26 cellular contexts compared by ENCODE assay signal in the genomic region with DNA sequence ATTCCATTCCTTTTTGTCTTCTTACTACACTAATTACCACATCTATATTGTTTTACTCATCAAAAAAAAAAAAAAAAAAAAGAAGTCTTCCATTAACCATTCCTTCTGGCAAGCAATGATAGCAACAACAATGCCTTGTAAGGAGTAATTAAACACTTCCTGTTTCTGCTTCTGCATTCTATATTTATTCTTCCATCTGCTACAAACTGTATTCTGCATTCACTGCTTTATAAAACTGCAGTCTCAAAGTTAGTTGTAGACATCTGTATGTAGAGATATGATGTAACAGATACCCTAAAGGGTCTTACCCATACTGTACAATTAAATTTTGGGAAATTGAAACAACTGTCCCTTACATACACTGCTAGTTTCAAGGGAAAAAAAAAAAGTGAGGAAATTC. TPM values are rescaled to one million over a fixed set of nuclear protein-coding genes. Genes with fewer than 3 reads are reported as not detected.
DNase-seq lines count a peak whose midpoint lies in the region; ATAC-seq and TF ChIP-seq lines count a peak whose summit lies in the region.
"Had no signal": no experiment of that assay in that cellular context is flagged by ENCODE, and none has a peak within 500 bp of the region (broad histone marks: within the 10 kb centered on the region; RNA-seq: fewer than 3 reads in every experiment).

No MANE protein-coding gene starts in this region.

- H3K36me3 ChIP-seq in naive thymus-derived CD4-positive, alpha-beta T cell (ENCODE audit: control insufficient read depth in 2 of 3, insufficient read depth in 3 of 3, low read length in 3 of 3) = no peaks in the 10 kb centered on the region
- no peaks in the 10 kb centered on the region for H3K36me3 ChIP-seq in ascending aorta
- H3K36me3 ChIP-seq: SJCRH30, thyroid gland had no signal

- intact Hi-C loops in Right ventricle myocardium superior (cut with DNase I) = no loop called here
- intact Hi-C loops in cardiac septum (cut with DNase I) = no loop called here
- intact Hi-C loops in naive thymus-derived CD4-positive, alpha-beta T cell (cut with micrococcal nuclease) = no loop called here
- intact Hi-C loops in ascending aorta (cut with DNase I) = no loop called here

- peak; percentile 31 for ATAC-seq in Right ventricle myocardium superior (ENCODE audit: poor library complexity)
- peak; percentile 18 for ATAC-seq in naive thymus-derived CD4-positive, alpha-beta T cell
- ATAC-seq: activated CD8-positive, alpha-beta T cell treated with anti-CD3 and anti-CD28 coated beads, Interleukin-2, amount 10 ng/mL, durations not matched to agents 7 days and 5 days; natural killer cell had no signal

- CTCF ChIA-PET in naive thymus-derived CD4-positive, alpha-beta T cell (lab: Charles Lee) = no interaction called here

- no peak overlapping the region for H3K27ac ChIP-seq in naive thymus-derived CD4-positive, alpha-beta T cell (ENCODE audit: low read depth, low read length)
- H3K27ac ChIP-seq in ascending aorta = no peak overlapping the region
- H3K27ac ChIP-seq: SJCRH30, stomach, thyroid gland had no signal

- POLR2A ChIA-PET in naive thymus-derived CD4-positive, alpha-beta T cell (lab: Charles Lee) = no interaction called here

- DNase-seq in Right ventricle myocardium superior (no peak), cardiac septum (ENCODE audit: low spot score) (no peak), NOMO-1 (lab: John Stamatoyannopoulos, UW; ENCODE audit: unreplicated experiment in 2 of 2) (peak; percentile 48 to 90), UCSD-AML1 (lab: John Stamatoyannopoulos, UW; ENCODE audit: unreplicated experiment) (peak; percentile 7), NCI-H526 (lab: John Stamatoyannopoulos, UW) (no peak), epidermal melanocyte (ENCODE audit: insufficient read length, low spot score) (no peak), ascending aorta (ENCODE audit: low spot score in 2 of 2) (no peak)
- DNase-seq in naive thymus-derived CD4-positive, alpha-beta T cell = no peak
- DNase-seq: activated CD8-positive, alpha-beta T cell treated with anti-CD3 and anti-CD28 coated beads, Interleukin-2, amount 10 ng/mL, durations not matched to agents 7 days and 5 days; activated effector memory CD4-positive, alpha-beta T cell treated with anti-CD3 and anti-CD28 coated beads, Interleukin-2, amount 50 U/mL, for 16 hours; activated naive CD8-positive, alpha-beta T cell treated with anti-CD3 and anti-CD28 coated beads for 36 hours; activated T-cell treated with anti-CD3 and anti-CD28 coated beads for 4 hours; aorta; caudate nucleus; DMS53; IMR-90; natural killer cell; NCI-H1436 treated with DMSO at 0.1 percent for 48 hours; NCI-H774; occipital lobe; SJCRH30; small intestine; stomach; thyroid gland had no signal

- H3K4me3 Mint-ChIP-seq in naive thymus-derived CD4-positive, alpha-beta T cell = no peak overlapping the region
- H3K4me3 Mint-ChIP-seq: activated CD8-positive, alpha-beta T cell treated with anti-CD3 and anti-CD28 coated beads, Interleukin-2, amount 10 ng/mL, durations not matched to agents 7 days and 5 days; activated naive CD8-positive, alpha-beta T cell treated with anti-CD3 and anti-CD28 coated beads for 36 hours; natural killer cell had no signal

- no peak for TF ChIP-seq CTCF in ascending aorta (IDR thresholded peaks at IDR 0.05)

- no peaks in the 10 kb centered on the region for H3K27me3 ChIP-seq in naive thymus-derived CD4-positive, alpha-beta T cell (ENCODE audit: control insufficient read depth in 2 of 2, insufficient read depth in 2 of 2, low read length in 2 of 2)
- no peaks in the 10 kb centered on the region for H3K27me3 ChIP-seq in ascending aorta
- H3K27me3 ChIP-seq: stomach, thyroid gland had no signal

- H3K9me3 Mint-ChIP-seq in naive thymus-derived CD4-positive, alpha-beta T cell = peaks cover 0 to 2% (median 0%) of the 10 kb centered on the region in 11 donors
- H3K9me3 Mint-ChIP-seq: activated naive CD8-positive, alpha-beta T cell treated with anti-CD3 and anti-CD28 coated beads for 36 hours; natural killer cell had no signal

- no peak overlapping the region for H3K4me3 ChIP-seq in naive thymus-derived CD4-positive, alpha-beta T cell (ENCODE audit: low read length)
- no peak overlapping the region for H3K4me3 ChIP-seq in ascending aorta
- H3K4me3 ChIP-seq: SJCRH30, stomach, thyroid gland had no signal

- H3K4me1 ChIP-seq in naive thymus-derived CD4-positive, alpha-beta T cell (ENCODE audit: control insufficient read depth in 2 of 2, insufficient read depth in 2 of 2, low read length in 2 of 2) = no peaks in the 10 kb centered on the region
- H3K4me1 ChIP-seq in ascending aorta = no peaks in the 10 kb centered on the region
- H3K4me1 ChIP-seq: SJCRH30, thyroid gland had no signal

- H3K27ac Mint-ChIP-seq in naive thymus-derived CD4-positive, alpha-beta T cell = no peak overlapping the region
- H3K27ac Mint-ChIP-seq: activated CD8-positive, alpha-beta T cell treated with anti-CD3 and anti-CD28 coated beads, Interleukin-2, amount 10 ng/mL, durations not matched to agents 7 days and 5 days; activated naive CD8-positive, alpha-beta T cell treated with anti-CD3 and anti-CD28 coated beads for 36 hours; natural killer cell had no signal

- H3K36me3 Mint-ChIP-seq in naive thymus-derived CD4-positive, alpha-beta T cell = peaks cover 0 to 37% (median 16%) of the 10 kb centered on the region in 5 donors
- H3K36me3 Mint-ChIP-seq: natural killer cell had no signal

- H3K27me3 Mint-ChIP-seq in naive thymus-derived CD4-positive, alpha-beta T cell = no peaks in the 10 kb centered on the region
- H3K27me3 Mint-ChIP-seq: activated naive CD8-positive, alpha-beta T cell treated with anti-CD3 and anti-CD28 coated beads for 36 hours had no signal

- H3K4me1 Mint-ChIP-seq in naive thymus-derived CD4-positive, alpha-beta T cell = peaks cover 0 to 3% (median 0%) of the 10 kb centered on the region in 7 donors
- H3K4me1 Mint-ChIP-seq: activated naive CD8-positive, alpha-beta T cell treated with anti-CD3 and anti-CD28 coated beads for 36 hours; natural killer cell had no signal

- no peaks in the 10 kb centered on the region for H3K9me3 ChIP-seq in naive thymus-derived CD4-positive, alpha-beta T cell (ENCODE audit: control insufficient read depth in 2 of 3, low read length in 3 of 3)
- no peaks in the 10 kb centered on the region for H3K9me3 ChIP-seq in ascending aorta
- H3K9me3 ChIP-seq: SJCRH30, stomach, thyroid gland had no signal

RNA-seq across cellular contexts. Expression of a gene that starts 28.7 kb away (rescaled TPM):
- 29.7 TPM for total RNA-seq in Right ventricle myocardium superior
- total RNA-seq in cardiac septum = 14.6 TPM
- 1 to 10 TPM in 2 of 5 experiments, under 1 TPM in 3; 0.24 to 1.1 (median 0.93) TPM for total RNA-seq in naive thymus-derived CD4-positive, alpha-beta T cell
- not detected for polyA plus RNA-seq in naive thymus-derived CD4-positive, alpha-beta T cell
- 37.4 TPM for total RNA-seq in ascending aorta
- total RNA-seq: A172, H4, SJCRH30 had no signal
- polyA plus RNA-seq: IMR-90 had no signal

RNA-seq across cellular contexts. Expression of a gene that starts 58.2 kb away (rescaled TPM):
- total RNA-seq in Right ventricle myocardium superior (6.9 TPM), cardiac septum (5.6 TPM), ascending aorta (6.8 TPM)
- 1 to 10 TPM in 3 of 5 experiments, under 1 TPM in 2; 0.80 to 3.9 (median 1.8) TPM for total RNA-seq in naive thymus-derived CD4-positive, alpha-beta T cell
- polyA plus RNA-seq in naive thymus-derived CD4-positive, alpha-beta T cell = not detected
- total RNA-seq: SJCRH30 had no signal

Comparison
In these comparisons a context has a peak if more than half of its experiments do, and no peak if none do; other contexts are left out.
1. DNase-seq: peak in NOMO-1 (2 of 2) and UCSD-AML1 (single experiment); none in Right ventricle myocardium superior (single experiment), cardiac septum (single experiment), naive thymus-derived CD4-positive, alpha-beta T cell (0 of 9), NCI-H526 (0 of 2), epidermal melanocyte (single experiment) and ascending aorta (0 of 2).